In the genomic region with DNA sequence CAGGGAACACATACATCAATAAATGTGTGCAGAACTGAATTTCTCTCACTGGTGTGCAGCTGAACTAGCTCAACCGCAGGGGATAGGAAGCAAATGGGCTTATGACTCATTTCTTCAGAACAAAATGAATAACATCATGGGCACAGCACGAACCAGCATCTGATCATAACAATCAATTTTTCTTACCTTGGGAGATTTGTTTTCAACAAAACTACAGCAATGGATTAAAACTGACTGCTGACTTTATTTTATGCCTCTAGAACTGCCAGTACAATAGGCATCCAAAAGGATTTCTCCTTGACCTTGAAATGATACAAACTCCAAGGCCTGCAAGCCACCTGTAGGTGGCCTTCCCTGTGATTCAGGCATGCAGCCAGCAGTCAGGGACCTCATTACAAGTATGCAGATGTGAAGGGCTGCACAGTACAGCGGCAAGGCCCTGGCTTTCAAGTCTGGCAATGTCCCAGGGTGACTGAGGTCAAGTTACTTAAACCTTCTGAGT, we compare ENCODE assay signal across 9 cellular contexts. TPM values are rescaled to one million over a fixed set of nuclear protein-coding genes. Genes with fewer than 3 reads are reported as not detected.
DNase-seq lines count a peak whose midpoint lies in the region; ATAC-seq, FAIRE-seq and TF ChIP-seq lines count a peak whose summit lies in the region.
"Had no signal": no experiment of that assay in that cellular context is flagged by ENCODE, and none has a peak within 500 bp of the region (broad histone marks: within the 10 kb centered on the region; RNA-seq: fewer than 3 reads in every experiment).

No MANE protein-coding gene starts in this region.

- peaks cover 7% of the 10 kb centered on the region in 2 donors for H3K36me3 Mint-ChIP-seq in activated naive CD4-positive, alpha-beta T cell treated with anti-CD3 and anti-CD28 coated beads, Interleukin-2, amount 50 U/mL, for 72 hours
- H3K36me3 Mint-ChIP-seq in activated naive CD4-positive, alpha-beta T cell treated with anti-CD3 and anti-CD28 coated beads, Interleukin-2, amount 10 ng/mL, durations not matched to agents 7 days and 5 days, result peaks cover 30% of the 10 kb centered on the region
- H3K36me3 Mint-ChIP-seq in activated T-helper 2 cell treated with anti-CD3 and anti-CD28 coated beads, Interferon-gamma antibody, Interleukin-2, Interleukin-4, amounts not matched to agents 10 μg/mL and 5 μg/mL and 100 μg/mL, durations not matched to agents 14 hours and 24 hours and 36 hours (ENCODE audit: low read depth), result peaks cover 68% of the 10 kb centered on the region

- H3K9me3 ChIP-seq in kidney (ENCODE audit: control insufficient read depth in 1 of 2, low read length in 2 of 2), result no peaks in the 10 kb centered on the region

- FAIRE-seq in kidney (lab: Jason Lieb, UNC), result no peak
- FAIRE-seq: G401.6 had no signal

- H3K4me1 Mint-ChIP-seq in activated naive CD4-positive, alpha-beta T cell treated with anti-CD3 and anti-CD28 coated beads, Interleukin-2, amount 10 ng/mL, durations not matched to agents 7 days and 5 days, result peaks cover 3% of the 10 kb centered on the region
- peaks cover 34% of the 10 kb centered on the region for H3K4me1 Mint-ChIP-seq in activated T-helper 2 cell treated with anti-CD3 and anti-CD28 coated beads, Interferon-gamma antibody, Interleukin-2, Interleukin-4, amounts not matched to agents 10 μg/mL and 5 μg/mL and 100 μg/mL, durations not matched to agents 14 hours and 24 hours and 36 hours (ENCODE audit: low read depth)

- no peaks in the 10 kb centered on the region for H3K9me3 Mint-ChIP-seq in activated naive CD4-positive, alpha-beta T cell treated with anti-CD3 and anti-CD28 coated beads, Interleukin-2, amount 50 U/mL, for 72 hours
- H3K9me3 Mint-ChIP-seq in activated naive CD4-positive, alpha-beta T cell treated with anti-CD3 and anti-CD28 coated beads, Interleukin-2, amount 10 ng/mL, durations not matched to agents 7 days and 5 days, result no peaks in the 10 kb centered on the region
- H3K9me3 Mint-ChIP-seq in activated T-helper 2 cell treated with anti-CD3 and anti-CD28 coated beads, Interferon-gamma antibody, Interleukin-2, Interleukin-4, amounts not matched to agents 10 μg/mL and 5 μg/mL and 100 μg/mL, durations not matched to agents 14 hours and 24 hours and 36 hours, result no peaks in the 10 kb centered on the region

- no peaks in the 10 kb centered on the region for H3K27me3 Mint-ChIP-seq in activated naive CD4-positive, alpha-beta T cell treated with anti-CD3 and anti-CD28 coated beads, Interleukin-2, amount 10 ng/mL, durations not matched to agents 7 days and 5 days
- no peaks in the 10 kb centered on the region for H3K27me3 Mint-ChIP-seq in activated T-helper 2 cell treated with anti-CD3 and anti-CD28 coated beads, Interferon-gamma antibody, Interleukin-2, Interleukin-4, amounts not matched to agents 10 μg/mL and 5 μg/mL and 100 μg/mL, durations not matched to agents 14 hours and 24 hours and 36 hours (ENCODE audit: low read depth)

- peak in 1 of 2 donors; percentile 9 for DNase-seq in activated naive CD4-positive, alpha-beta T cell treated with anti-CD3 and anti-CD28 coated beads, Interleukin-2, amount 50 U/mL, for 72 hours (ENCODE audit: low spot score in 2 of 2)
- no peak for DNase-seq in activated naive CD4-positive, alpha-beta T cell treated with anti-CD3 and anti-CD28 coated beads, Interleukin-2, amount 10 ng/mL, durations not matched to agents 7 days and 5 days
- peak; percentile 15 for DNase-seq in activated T-helper 2 cell treated with anti-CD3 and anti-CD28 coated beads, Interferon-gamma antibody, Interleukin-2, Interleukin-4, amounts not matched to agents 10 μg/mL and 5 μg/mL and 100 μg/mL, durations not matched to agents 14 hours and 24 hours and 36 hours (ENCODE audit: low spot score)
- peak; percentile 13 for DNase-seq in stimulated activated naive CD8-positive, alpha-beta T cell treated with anti-CD3 and anti-CD28 coated beads, Interleukin-15, Interleukin-2, amounts not matched to agents 100 U/mL and 50 U/mL, for 24 hours
- DNase-seq in inferior parietal cortex (ENCODE audit: extremely low spot score) (no peak), NCI-H2081 (lab: John Stamatoyannopoulos, UW) (no peak), kidney (no peak)

- intact Hi-C loops in activated T-helper 2 cell treated with anti-CD3 and anti-CD28 coated beads, Interferon-gamma antibody, Interleukin-2, Interleukin-4, amounts not matched to agents 10 μg/mL and 5 μg/mL and 100 μg/mL, durations not matched to agents 14 hours and 24 hours and 36 hours (cut with micrococcal nuclease), result loop anchor here (2.0 to 5.0 kb wide), 2 partner anchors 56 to 103 kb away; no protein-coding TSS in a partner anchor
- intact Hi-C loops in kidney (cut with DNase I), result loop anchor here (10.0 kb wide), 1 partner anchor 446 kb away; no protein-coding TSS in a partner anchor

- H3K4me1 ChIP-seq in kidney (ENCODE audit: control insufficient read depth in 1 of 2, insufficient read depth in 1 of 2, low read depth in 1 of 2, low read length in 2 of 2), result peaks cover 0 to 4% of the 10 kb centered on the region in 2 donors

- no peak overlapping the region for H3K9ac ChIP-seq in kidney (ENCODE audit: low read length in 2 of 2)

- peak; percentile 78 to 91 for ATAC-seq in activated naive CD4-positive, alpha-beta T cell treated with anti-CD3 and anti-CD28 coated beads, Interleukin-2, amount 50 U/mL, for 72 hours
- peak; percentile 88 for ATAC-seq in HG02870 (IDR thresholded peaks at IDR 0.05; ENCODE audit: unreplicated experiment)
- ATAC-seq in stimulated activated naive CD8-positive, alpha-beta T cell treated with anti-CD3 and anti-CD28 coated beads, Interleukin-15, Interleukin-2, amounts not matched to agents 100 U/mL and 50 U/mL, for 24 hours, result peak; percentile 90

- CTCF ChIA-PET in activated naive CD4-positive, alpha-beta T cell treated with anti-CD3 and anti-CD28 coated beads, Interleukin-2, amount 10 ng/mL, durations not matched to agents 7 days and 5 days (lab: Charles Lee), result interaction anchor here (1.3 kb wide), 1 partner anchor 17 kb away, joined by 4 read pairs; no protein-coding TSS in a partner anchor

- no peak for TF ChIP-seq CTCF in kidney (IDR thresholded peaks at IDR 0.05; ENCODE audit: borderline replicate concordance, extremely low read depth, insufficient read depth)

- no peak overlapping the region for H3K4me3 ChIP-seq in kidney (ENCODE audit: low read length in 2 of 2)

- no peak overlapping the region for H3K27ac ChIP-seq in kidney (ENCODE audit: low read depth in 2 of 2, low read length in 2 of 2)

- peaks cover 4 to 5% of the 10 kb centered on the region in 2 donors for H3K36me3 ChIP-seq in kidney (ENCODE audit: control insufficient read depth in 1 of 2, insufficient read depth in 2 of 2, low read length in 2 of 2)

- no peak overlapping the region for H3K4me3 Mint-ChIP-seq in activated naive CD4-positive, alpha-beta T cell treated with anti-CD3 and anti-CD28 coated beads, Interleukin-2, amount 10 ng/mL, durations not matched to agents 7 days and 5 days
- peak overlapping the region; percentile 57 for H3K4me3 Mint-ChIP-seq in activated T-helper 2 cell treated with anti-CD3 and anti-CD28 coated beads, Interferon-gamma antibody, Interleukin-2, Interleukin-4, amounts not matched to agents 10 μg/mL and 5 μg/mL and 100 μg/mL, durations not matched to agents 14 hours and 24 hours and 36 hours (ENCODE audit: low read depth)

- H3K27ac Mint-ChIP-seq in activated naive CD4-positive, alpha-beta T cell treated with anti-CD3 and anti-CD28 coated beads, Interleukin-2, amount 50 U/mL, for 72 hours, result peak overlapping the region in 1 of 2 donors; percentile 2
- no peak overlapping the region for H3K27ac Mint-ChIP-seq in activated naive CD4-positive, alpha-beta T cell treated with anti-CD3 and anti-CD28 coated beads, Interleukin-2, amount 10 ng/mL, durations not matched to agents 7 days and 5 days
- peak overlapping the region; percentile 47 for H3K27ac Mint-ChIP-seq in activated T-helper 2 cell treated with anti-CD3 and anti-CD28 coated beads, Interferon-gamma antibody, Interleukin-2, Interleukin-4, amounts not matched to agents 10 μg/mL and 5 μg/mL and 100 μg/mL, durations not matched to agents 14 hours and 24 hours and 36 hours

RNA-seq across cellular contexts. Expression of a gene that starts 26.1 kb away (rescaled TPM):
- 10 to 100 TPM; 15.7 to 35.2 TPM for total RNA-seq in activated naive CD4-positive, alpha-beta T cell treated with anti-CD3 and anti-CD28 coated beads, Interleukin-2, amount 50 U/mL, for 72 hours
- 28.4 and 30.6 TPM in 2 replicates for total RNA-seq in activated T-helper 2 cell treated with anti-CD3 and anti-CD28 coated beads, Interferon-gamma antibody, Interleukin-2, Interleukin-4, amounts not matched to agents 10 μg/mL and 5 μg/mL and 100 μg/mL, durations not matched to agents 14 hours and 24 hours and 36 hours
- 19.4 TPM for total RNA-seq in kidney
- 10.3 TPM for polyA plus RNA-seq in kidney (ENCODE audit: insufficient read depth, low read depth, low replicate concordance)

Comparison
In these comparisons a context has a peak if more than half of its experiments do, and no peak if none do; other contexts are left out.
1. DNase-seq: peak in activated T-helper 2 cell treated with anti-CD3 and anti-CD28 coated beads, Interferon-gamma antibody, Interleukin-2, Interleukin-4, amounts not matched to agents 10 μg/mL and 5 μg/mL and 100 μg/mL, durations not matched to agents 14 hours and 24 hours and 36 hours (single experiment) and stimulated activated naive CD8-positive, alpha-beta T cell treated with anti-CD3 and anti-CD28 coated beads, Interleukin-15, Interleukin-2, amounts not matched to agents 100 U/mL and 50 U/mL, for 24 hours (single experiment); none in activated naive CD4-positive, alpha-beta T cell treated with anti-CD3 and anti-CD28 coated beads, Interleukin-2, amount 10 ng/mL, durations not matched to agents 7 days and 5 days (single experiment), inferior parietal cortex (single experiment), NCI-H2081 (0 of 2) and kidney (single experiment).
2. Peak in every context shown above with its lines, with median percentiles within 50 percentile points of each other: ATAC-seq.